In genomic region chr12:57744194-57744776, GRCh38 we compare ENCODE assay signal across 8 cellular contexts. TPM values are rescaled to one million over a fixed set of nuclear protein-coding genes. Genes with fewer than 3 reads are reported as not detected.
DNase-seq lines count a peak whose midpoint lies in the region; ATAC-seq, FAIRE-seq and TF ChIP-seq lines count a peak whose summit lies in the region.

No MANE protein-coding gene starts in this region.

- H3K27ac ChIP-seq in GM23338 (ENCODE audit: low read depth) (peak overlapping the region; percentile 91; the same call in 1 of the 2 replicates), thoracic aorta (peak overlapping the region; percentile 98)

- H3K27ac Mint-ChIP-seq in GM23338: peak overlapping the region; percentile 99
- peak overlapping the region; percentile 94 for H3K27ac Mint-ChIP-seq in activated CD8-positive, alpha-beta T cell treated with anti-CD3 and anti-CD28 coated beads for 36 hours
- H3K27ac Mint-ChIP-seq in nephron progenitor cell: peak overlapping the region; percentile 98

- H3K4me1 ChIP-seq in GM23338 (ENCODE audit: insufficient read depth) (peaks cover 3% of the 10 kb centered on the region; the same call in 1 of the 2 replicates), thoracic aorta (ENCODE audit: control insufficient read depth in 1 of 2, low read depth in 2 of 2) (peaks cover 3 to 6% of the 10 kb centered on the region in 2 donors)

- H3K27me3 ChIP-seq in GM23338 (ENCODE audit: insufficient read depth) (peaks cover 47% of the 10 kb centered on the region), thoracic aorta (replicated peaks; ENCODE audit: insufficient read depth) (no peaks in the 10 kb centered on the region)

- peak overlapping the region; percentile 80; the same call in 1 of the 2 replicates for H3K4me2 ChIP-seq in GM23338

- H3K9me3 ChIP-seq in thoracic aorta: no peaks in the 10 kb centered on the region

- H3K4me3 ChIP-seq in GM23338 (peak overlapping the region; percentile 67), thoracic aorta (peak overlapping the region; percentile 97)

- POLR2A ChIA-PET in activated CD8-positive, alpha-beta T cell treated with anti-CD3 and anti-CD28 coated beads for 36 hours (lab: Charles Lee): interaction anchor here (0.6 to 3.1 kb wide), 8 partner anchors 10 to 98 kb away, joined by 3 to 9 read pairs (median 4); partner anchors contain the start of genes CYP27B1 and TSFM

- no peaks in the 10 kb centered on the region for H3K79me2 ChIP-seq in GM23338 (replicated peaks; ENCODE audit: insufficient read depth)

- H3K4me3 Mint-ChIP-seq in GM23338 (peak overlapping the region; percentile 93), nephron progenitor cell (peak overlapping the region; percentile 95)
- H3K4me3 Mint-ChIP-seq in activated CD8-positive, alpha-beta T cell treated with anti-CD3 and anti-CD28 coated beads for 36 hours: peak overlapping the region; percentile 92

- H4K20me1 ChIP-seq in GM23338 (replicated peaks; ENCODE audit: insufficient read depth): no peaks in the 10 kb centered on the region; the same call in 1 of the 2 replicates

- no peak overlapping the region for H2AFZ ChIP-seq in GM23338

- TF ChIP-seq POLR2A in GM12891 (IDR thresholded peaks at IDR 0.05; ENCODE audit: low read depth, low read length): 0 out of 2 replicates have a peak, but pooled peaks have one; percentile 4
- TF ChIP-seq POLR2A in erythroblast (IDR thresholded peaks at IDR 0.05; ENCODE audit: low read length): no peak

- H3K36me3 ChIP-seq in GM23338 (ENCODE audit: insufficient read depth) (peaks cover 19% of the 10 kb centered on the region), thoracic aorta (peaks cover 21% of the 10 kb centered on the region)

- H3F3A ChIP-seq in GM23338 (replicated peaks; ENCODE audit: low read depth): peaks cover 30% of the 10 kb centered on the region

- H3K36me3 Mint-ChIP-seq in GM23338 (ENCODE audit: low read depth) (peaks cover 36% of the 10 kb centered on the region), nephron progenitor cell (ENCODE audit: low read depth) (peaks cover 38% of the 10 kb centered on the region)
- H3K36me3 Mint-ChIP-seq in activated CD8-positive, alpha-beta T cell treated with anti-CD3 and anti-CD28 coated beads for 36 hours (ENCODE audit: low read depth): peaks cover 36% of the 10 kb centered on the region

- CTCF ChIA-PET in activated CD8-positive, alpha-beta T cell treated with anti-CD3 and anti-CD28 coated beads for 36 hours (lab: Charles Lee): interaction anchor here (1.0 to 2.6 kb wide), 4 partner anchors 12 to 161 kb away, joined by 3 to 13 read pairs (median 4); no protein-coding TSS in a partner anchor

- FAIRE-seq in GM12891 (lab: Jason Lieb, UNC): peak; percentile 69

- TF ChIP-seq CTCF in GM23338 (conservative IDR thresholded peaks at IDR 0.05; ENCODE audit: low read depth in 2 of 2) (no peak), nephron progenitor cell (IDR thresholded peaks at IDR 0.05) (no peak), thoracic aorta (IDR thresholded peaks at IDR 0.05) (no peak)
- TF ChIP-seq CTCF in activated CD8-positive, alpha-beta T cell treated with anti-CD3 and anti-CD28 coated beads for 36 hours (IDR thresholded peaks at IDR 0.05): no peak

- ATAC-seq in GM23338: no peak
- peak; percentile 52 for ATAC-seq in activated CD8-positive, alpha-beta T cell treated with anti-CD3 and anti-CD28 coated beads for 36 hours
- ATAC-seq in thoracic aorta (ENCODE audit: insufficient number of reproducible peaks, low FRiP score, low read depth): peak; percentile 63

- intact Hi-C loops in activated CD8-positive, alpha-beta T cell treated with anti-CD3 and anti-CD28 coated beads for 36 hours (cut with micrococcal nuclease): no loop called here

- peaks cover 45% of the 10 kb centered on the region for H3K27me3 Mint-ChIP-seq in GM23338 (ENCODE audit: insufficient read depth, low read depth, poor library complexity)
- H3K27me3 Mint-ChIP-seq in activated CD8-positive, alpha-beta T cell treated with anti-CD3 and anti-CD28 coated beads for 36 hours: no peaks in the 10 kb centered on the region
- H3K27me3 Mint-ChIP-seq in nephron progenitor cell (ENCODE audit: low read depth, poor library complexity): peaks cover 55% of the 10 kb centered on the region

- H3K4me1 Mint-ChIP-seq in GM23338: peaks cover 16% of the 10 kb centered on the region
- H3K4me1 Mint-ChIP-seq in activated CD8-positive, alpha-beta T cell treated with anti-CD3 and anti-CD28 coated beads for 36 hours (ENCODE audit: low read depth): peaks cover 51% of the 10 kb centered on the region
- peaks cover 26% of the 10 kb centered on the region for H3K4me1 Mint-ChIP-seq in nephron progenitor cell

- H3K9me2 ChIP-seq in GM23338 (ENCODE audit: insufficient read depth): no peaks in the 10 kb centered on the region

- no peak for DNase-seq in GM12891 (ENCODE audit: insufficient read length, low spot score)
- DNase-seq in GM23338 (ENCODE audit: low spot score): no peak
- peak; percentile 85 for DNase-seq in LoVo (ENCODE audit: low spot score)
- DNase-seq in activated CD8-positive, alpha-beta T cell treated with anti-CD3 and anti-CD28 coated beads for 36 hours: peak; percentile 88
- DNase-seq in erythroblast (lab: John Stamatoyannopoulos, UW): peak; percentile 91 to 93
- DNase-seq in nephron progenitor cell: peak; percentile 72
- DNase-seq in thoracic aorta (ENCODE audit: low spot score): peak; percentile 70
- DNase-seq in SKM-1 (lab: John Stamatoyannopoulos, UW; ENCODE audit: unreplicated experiment): no peak

- no peaks in the 10 kb centered on the region; the same call in 1 of the 3 replicates for H3K9me3 Mint-ChIP-seq in GM23338
- no peaks in the 10 kb centered on the region for H3K9me3 Mint-ChIP-seq in activated CD8-positive, alpha-beta T cell treated with anti-CD3 and anti-CD28 coated beads for 36 hours
- H3K9me3 Mint-ChIP-seq in nephron progenitor cell: no peaks in the 10 kb centered on the region

TF ChIP-seq in GM12891, 5 proteins besides CTCF, POLR2A, EP300 and RAD21:
- no peak for TF ChIP-seq POU2F2 (IDR thresholded peaks at IDR 0.05; ENCODE audit: low read depth, low read length)
- 0 out of 2 replicates have a peak, but pooled peaks have one; percentile 3 for TF ChIP-seq SPI1 (IDR thresholded peaks at IDR 0.05; ENCODE audit: low read depth, low read length)
- no peak; the same call in 1 of the 2 replicates for TF ChIP-seq POLR2AphosphoS5 (IDR thresholded peaks at IDR 0.05; ENCODE audit: low read depth, low read length)
- TF ChIP-seq PAX5 (IDR thresholded peaks at IDR 0.05; ENCODE audit: insufficient read depth, low read length, severe bottlenecking): no peak

TF ChIP-seq in GM23338, 12 proteins besides CTCF, POLR2A, EP300 and RAD21:
- TF ChIP-seq POLR2AphosphoS5 (IDR thresholded peaks at IDR 0.05; ENCODE audit: low read depth) (no peak), CREB1 (CRISPR knock-in tag; IDR thresholded peaks at IDR 0.05; ENCODE audit: low read depth) (peak; percentile 97)

RNA-seq across cellular contexts. Expression of gene TSPAN31, which starts 0.6 kb away (rescaled TPM):
- 24.1 TPM for polyA plus RNA-seq in GM12891 (2012; ENCODE audit: low read depth, missing spikeins)
- 15.6 and 32.9 TPM in 2 replicates for total RNA-seq in GM23338 (2014; rRNA removed; shearing (Covaris generic))
- polyA plus RNA-seq in GM23338 (2016; fragmentation: Nextera tagmentation; extraction: Ambion mirVana): 12.9 and 15.5 TPM in 2 replicates
- 1 to 10 TPM; 6.9 to 7.5 TPM for total RNA-seq in activated CD8-positive, alpha-beta T cell treated with anti-CD3 and anti-CD28 coated beads for 36 hours
- total RNA-seq in thoracic aorta: 100 to 1,000 TPM in 1 of 2 donors, 10 to 100 TPM in 1; 58.8 to 115 TPM

RNA-seq across cellular contexts. Expression of gene AGAP2, which starts 5.7 kb away (rescaled TPM):
- polyA plus RNA-seq in GM12891 (2012; ENCODE audit: low read depth, missing spikeins): 6.3 TPM
- total RNA-seq in GM23338 (2014; rRNA removed; shearing (Covaris generic)): 1.1 and 1.3 TPM in 2 replicates
- 0.36 and 0.38 TPM in 2 replicates for polyA plus RNA-seq in GM23338 (2016; fragmentation: Nextera tagmentation; extraction: Ambion mirVana)
- total RNA-seq in activated CD8-positive, alpha-beta T cell treated with anti-CD3 and anti-CD28 coated beads for 36 hours: 10 to 100 TPM; 22.4 TPM
- 1 to 10 TPM; 1.2 to 3.5 TPM for total RNA-seq in thoracic aorta

RNA-seq across cellular contexts. Expression of gene CDK4, which starts 7.8 kb away (rescaled TPM):
- polyA plus RNA-seq in GM12891 (2012; ENCODE audit: low read depth, missing spikeins): 100 TPM
- 198 and 214 TPM in 2 replicates for total RNA-seq in GM23338 (2014; rRNA removed; shearing (Covaris generic))
- 105 and 108 TPM in 2 replicates for polyA plus RNA-seq in GM23338 (2016; fragmentation: Nextera tagmentation; extraction: Ambion mirVana)
- total RNA-seq in activated CD8-positive, alpha-beta T cell treated with anti-CD3 and anti-CD28 coated beads for 36 hours: 100 to 1,000 TPM; 218 to 221 TPM
- total RNA-seq in thoracic aorta: 10 to 100 TPM; 52.3 to 72.8 TPM

RNA-seq across cellular contexts. Expression of gene MARCHF9, which starts 10.6 kb away (rescaled TPM):
- polyA plus RNA-seq in GM12891 (2012; ENCODE audit: low read depth, missing spikeins): 6.8 TPM
- total RNA-seq in GM23338 (2014; rRNA removed; shearing (Covaris generic)): 2.9 and 3.5 TPM in 2 replicates
- 3.1 and 3.3 TPM in 2 replicates for polyA plus RNA-seq in GM23338 (2016; fragmentation: Nextera tagmentation; extraction: Ambion mirVana)
- total RNA-seq in activated CD8-positive, alpha-beta T cell treated with anti-CD3 and anti-CD28 coated beads for 36 hours: 10 to 100 TPM; 23.4 to 24.3 TPM
- total RNA-seq in thoracic aorta: 10 to 100 TPM in 1 of 2 donors, 1 to 10 TPM in 1; 8.8 to 11.2 TPM

RNA-seq across cellular contexts. Expression of gene CYP27B1, which starts 22.6 kb away (rescaled TPM):
- 0.85 TPM for polyA plus RNA-seq in GM12891 (2012; ENCODE audit: low read depth, missing spikeins)
- 2.7 and 6.8 TPM in 2 replicates for total RNA-seq in GM23338 (2014; rRNA removed; shearing (Covaris generic))
- polyA plus RNA-seq in GM23338 (2016; fragmentation: Nextera tagmentation; extraction: Ambion mirVana): 0.83 and 1.1 TPM in 2 replicates
- total RNA-seq in activated CD8-positive, alpha-beta T cell treated with anti-CD3 and anti-CD28 coated beads for 36 hours: 1 to 10 TPM; 7.6 to 7.9 TPM
- total RNA-seq in thoracic aorta: 1 to 10 TPM in 1 of 2 donors, under 1 TPM in 1; 0.81 to 2.2 TPM

Comparison
In these comparisons a context has a peak if more than half of its experiments do, and no peak if none do; other contexts are left out.
1. DNase-seq: peak in LoVo (single experiment), activated CD8-positive, alpha-beta T cell treated with anti-CD3 and anti-CD28 coated beads for 36 hours (single experiment), erythroblast (2 of 2), nephron progenitor cell (single experiment) and thoracic aorta (single experiment); none in GM12891 (single experiment), GM23338 (single experiment) and SKM-1 (single experiment).
2. RNA of gene AGAP2, which starts 5.7 kb away (total RNA-seq): 22.4 TPM in activated CD8-positive, alpha-beta T cell treated with anti-CD3 and anti-CD28 coated beads for 36 hours; 1.2 to 3.5 TPM in thoracic aorta and 1.1 to 1.3 TPM in GM23338; every median in the first group is over 4 times any median in the second.
3. Peak in every context shown above with its lines, with median percentiles within 50 percentile points of each other: H3K27ac Mint-ChIP-seq and H3K4me3 Mint-ChIP-seq.